8 cellular contexts compared by ENCODE assay signal in genomic region chr3:71130516-71131384, GRCh38.
A peak's percentile ranks its signal among the peaks of the same experiment; 100 is the strongest.
DNase-seq lines count a peak whose midpoint lies in the region; ATAC-seq and TF ChIP-seq lines count a peak whose summit lies in the region.

No MANE protein-coding gene starts in this region.

- peak overlapping the region; percentile 89 for H3K27ac Mint-ChIP-seq in endodermal cell

- H3K4me2 ChIP-seq in DND-41 (ENCODE audit: insufficient read depth, low read length) = peak overlapping the region; percentile 84

- H3K9ac ChIP-seq in DND-41 (ENCODE audit: low read depth, low read length) (peak overlapping the region; percentile 67), endodermal cell (ENCODE audit: extremely low read depth, low read length, poor library complexity, severe bottlenecking) (peak overlapping the region; percentile 22)

- no peaks in the 10 kb centered on the region for H3K36me3 ChIP-seq in DND-41 (ENCODE audit: insufficient read depth, low read length)
- no peaks in the 10 kb centered on the region for H3K36me3 ChIP-seq in endodermal cell (ENCODE audit: control insufficient read depth, insufficient read depth, low read length)

- H3K27me3 ChIP-seq in DND-41 (ENCODE audit: insufficient read depth, low read length, poor library complexity) (no peaks in the 10 kb centered on the region), endodermal cell (ENCODE audit: control insufficient read depth, insufficient read depth, low read length, poor library complexity, severe bottlenecking) (no peaks in the 10 kb centered on the region)

- H3K4me1 ChIP-seq in DND-41 (ENCODE audit: insufficient read depth, low read length) (peaks cover 51% of the 10 kb centered on the region), endodermal cell (ENCODE audit: control insufficient read depth, insufficient read depth, low read length) (peaks cover 17% of the 10 kb centered on the region)

- peak overlapping the region; percentile 73 for H2AFZ ChIP-seq in DND-41 (ENCODE audit: low read depth, low read length)

- peak overlapping the region; percentile 33 for H3K4me3 Mint-ChIP-seq in endodermal cell

- H3K36me3 Mint-ChIP-seq in endodermal cell (ENCODE audit: low read depth) = no peaks in the 10 kb centered on the region

- H3K79me2 ChIP-seq in DND-41 (ENCODE audit: insufficient read depth, low read length) = peaks cover 54% of the 10 kb centered on the region

- H3K27ac ChIP-seq in DND-41 (ENCODE audit: low read length) (peak overlapping the region; percentile 92), endodermal cell (ENCODE audit: low read depth, low read length) (peak overlapping the region; percentile 55)

- H3K4me3 ChIP-seq in DND-41 (ENCODE audit: low read depth in 1 of 2, low read length in 2 of 2) (peak overlapping the region; percentile 56 to 67), endodermal cell (ENCODE audit: low read length) (peak overlapping the region; percentile 51)

- 50 to 55% methylated on average over 9 to 19 of the region's 19 CpGs for WGBS in endodermal cell (ENCODE audit: insufficient coverage in 1 of 2, insufficient read length in 1 of 2), 2 experiments

- H3K4me1 Mint-ChIP-seq in endodermal cell = peaks cover 76% of the 10 kb centered on the region

- no peaks in the 10 kb centered on the region for H3K9me3 ChIP-seq in DND-41 (ENCODE audit: insufficient read depth, low read length, severe bottlenecking)
- no peaks in the 10 kb centered on the region for H3K9me3 ChIP-seq in endodermal cell (ENCODE audit: control insufficient read depth, low read length)

- no peaks in the 10 kb centered on the region for H3K27me3 Mint-ChIP-seq in endodermal cell (ENCODE audit: insufficient read depth)

- TF ChIP-seq CTCF in DND-41 (IDR thresholded peaks at IDR 0.05; ENCODE audit: borderline replicate concordance, extremely low read depth, low read length, poor library complexity, severe bottlenecking) (no peak), endodermal cell (conservative IDR thresholded peaks at IDR 0.05) (no peak)

- DNase-seq in DND-41 (peak; percentile 83), NCI-H510A (lab: John Stamatoyannopoulos, UW) (peak; percentile 32), endodermal cell (no peak), midbrain (lab: John Stamatoyannopoulos, UW) (peak; percentile 68), NCI-H1048 (lab: John Stamatoyannopoulos, UW) (no peak)
- peak; percentile 79 for DNase-seq in activated CD8-positive, alpha-beta memory T cell treated with anti-CD3 and anti-CD28 coated beads for 24 hours
- DNase-seq in stimulated activated CD8-positive, alpha-beta memory T cell treated with anti-CD3 and anti-CD28 coated beads, Interleukin-4, amount 100 ng/mL, for 24 hours (ENCODE audit: low read depth) = peak; percentile 40

- H4K20me1 ChIP-seq in DND-41 (ENCODE audit: insufficient read depth, low read length) = 0 out of 2 replicates have a peak, but pooled peaks cover under 1% of the 10 kb centered on the region

- ATAC-seq in DND-41 (ENCODE audit: insufficient read depth, low read depth) (peak; percentile 93), HG02571 (IDR thresholded peaks at IDR 0.05; ENCODE audit: unreplicated experiment) (peak; percentile 67)

- H3K9me3 Mint-ChIP-seq in endodermal cell = no peaks in the 10 kb centered on the region

Comparison
In these comparisons a context has a peak if more than half of its experiments do, and no peak if none do; other contexts are left out.
1. DNase-seq: peak in DND-41 (single experiment), NCI-H510A (single experiment), activated CD8-positive, alpha-beta memory T cell treated with anti-CD3 and anti-CD28 coated beads for 24 hours (single experiment), midbrain (single experiment) and stimulated activated CD8-positive, alpha-beta memory T cell treated with anti-CD3 and anti-CD28 coated beads, Interleukin-4, amount 100 ng/mL, for 24 hours (single experiment); none in endodermal cell (single experiment) and NCI-H1048 (single experiment).